12 cellular contexts compared by ENCODE assay signal in genomic region chr15:67136802-67137201, GRCh38.
A peak's percentile ranks its signal among the peaks of the same experiment; 100 is the strongest.
DNase-seq lines count a peak whose midpoint lies in the region; ATAC-seq and TF ChIP-seq lines count a peak whose summit lies in the region.
"Had no signal": no experiment of that assay in that cellular context is flagged by ENCODE, and none has a peak within 500 bp of the region (broad histone marks: within the 10 kb centered on the region; RNA-seq: fewer than 3 reads in every experiment).

No MANE protein-coding gene starts in this region.

- peak overlapping the region in 2 of 10 donors; percentile 17 to 45 for H3K4me3 Mint-ChIP-seq in naive thymus-derived CD8-positive, alpha-beta T cell

- H3K36me3 Mint-ChIP-seq in naive thymus-derived CD8-positive, alpha-beta T cell, result no peaks in the 10 kb centered on the region
- H3K36me3 Mint-ChIP-seq: brain had no signal

- POLR2A ChIA-PET in naive thymus-derived CD8-positive, alpha-beta T cell (lab: Charles Lee), result interaction anchor here (0.7 kb wide), 1 partner anchor 21 kb away, joined by 3 read pairs; no protein-coding TSS in a partner anchor

- no peaks in the 10 kb centered on the region for H3K27me3 Mint-ChIP-seq in naive thymus-derived CD8-positive, alpha-beta T cell

- H3K9me3 ChIP-seq in right atrium auricular region, result no peaks in the 10 kb centered on the region
- no peaks in the 10 kb centered on the region for H3K9me3 ChIP-seq in ascending aorta

- intact Hi-C loops in left ventricle myocardium superior (cut with micrococcal nuclease) (no loop called here), ascending aorta (cut with DNase I) (no loop called here)

- no peak for TF ChIP-seq CTCF in right atrium auricular region (IDR thresholded peaks at IDR 0.05)
- no peak for TF ChIP-seq CTCF in ascending aorta (IDR thresholded peaks at IDR 0.05)

- H3K4me1 ChIP-seq in right atrium auricular region (peaks cover 0 to 93% of the 10 kb centered on the region in 2 donors), ascending aorta (peaks cover 8 to 75% of the 10 kb centered on the region in 2 donors)

- DNase-seq in right atrium auricular region (ENCODE audit: low spot score) (no peak), left ventricle myocardium superior (no peak), ascending aorta (ENCODE audit: low spot score in 2 of 2) (no peak), GM03348 (ENCODE audit: low spot score) (no peak), HCEC 1CT (no peak)
- DNase-seq in naive thymus-derived CD8-positive, alpha-beta T cell, result no peak
- DNase-seq: NCI-H526 had no signal

- H3K4me1 Mint-ChIP-seq in naive thymus-derived CD8-positive, alpha-beta T cell, result peaks cover 19 to 95% (median 61%) of the 10 kb centered on the region in 4 donors

- peak overlapping the region in 9 of 10 donors; percentile 60 to 99 (median 97) for H3K27ac Mint-ChIP-seq in naive thymus-derived CD8-positive, alpha-beta T cell

- H3K27ac ChIP-seq in right atrium auricular region (peak overlapping the region; percentile 9 to 26), ascending aorta (peak overlapping the region; percentile 70 to 82)
- H3K27ac ChIP-seq: C4-2B, SK-N-MC had no signal

- H3K4me3 ChIP-seq in right atrium auricular region (no peak overlapping the region), ascending aorta (no peak overlapping the region)
- H3K4me3 ChIP-seq: SK-N-MC had no signal

- ATAC-seq in left ventricle myocardium superior (no peak), GM21723 (IDR thresholded peaks at IDR 0.05; ENCODE audit: unreplicated experiment) (no peak), GM21447 (IDR thresholded peaks at IDR 0.05; ENCODE audit: unreplicated experiment) (no peak)
- no peak for ATAC-seq in naive thymus-derived CD8-positive, alpha-beta T cell

- H3K9me3 Mint-ChIP-seq in naive thymus-derived CD8-positive, alpha-beta T cell, result no peaks in the 10 kb centered on the region
- H3K9me3 Mint-ChIP-seq: brain had no signal

- H3K27me3 ChIP-seq in right atrium auricular region, result no peaks in the 10 kb centered on the region
- no peaks in the 10 kb centered on the region for H3K27me3 ChIP-seq in ascending aorta

- H3K36me3 ChIP-seq in right atrium auricular region (no peaks in the 10 kb centered on the region), ascending aorta (no peaks in the 10 kb centered on the region)
